Comparison of ENCODE assay signal across 20 cellular contexts in genomic region chr9:82597225-82598158, GRCh38.
A peak's percentile ranks its signal among the peaks of the same experiment; 100 is the strongest.
DNase-seq lines count a peak whose midpoint lies in the region; FAIRE-seq and TF ChIP-seq lines count a peak whose summit lies in the region.
"Had no signal": no experiment of that assay in that cellular context is flagged by ENCODE, and none has a peak within 500 bp of the region (broad histone marks: within the 10 kb centered on the region; RNA-seq: fewer than 3 reads in every experiment).

No MANE protein-coding gene starts in this region.

- H3K4me3 Mint-ChIP-seq in endodermal cell, result peak overlapping the region; percentile 18
- no peak overlapping the region for H3K4me3 Mint-ChIP-seq in osteocyte (ENCODE audit: unreplicated experiment)
- no peak overlapping the region for H3K4me3 Mint-ChIP-seq in Calu3 (ENCODE audit: low read depth, unreplicated experiment)
- H3K4me3 Mint-ChIP-seq: activated CD8-positive, alpha-beta memory T cell treated with anti-CD3 and anti-CD28 coated beads, Interleukin-2, amount 10 ng/mL, durations not matched to agents 7 days and 5 days; B cell; dendritic cell treated with granulocyte-macrophage colony-stimulating factor and Interleukin-4, amounts not matched to agents 40 ng/mL and 50 ng/mL, for 4 days had no signal

- CTCF ChIA-PET in Calu3 (lab: Charles Lee), result interaction anchor here (0.7 kb wide), 2 partner anchors 9 to 230 kb away, joined by 3 to 4 read pairs; no protein-coding TSS in a partner anchor

- H3K27me3 Mint-ChIP-seq in endodermal cell (ENCODE audit: insufficient read depth) (no peaks in the 10 kb centered on the region), osteocyte (ENCODE audit: unreplicated experiment) (no peaks in the 10 kb centered on the region), Calu3 (ENCODE audit: unreplicated experiment) (no peaks in the 10 kb centered on the region)
- H3K27me3 Mint-ChIP-seq: activated CD8-positive, alpha-beta memory T cell treated with anti-CD3 and anti-CD28 coated beads, Interleukin-2, amount 10 ng/mL, durations not matched to agents 7 days and 5 days; dendritic cell treated with granulocyte-macrophage colony-stimulating factor and Interleukin-4, amounts not matched to agents 40 ng/mL and 50 ng/mL, for 4 days had no signal

- H3K27ac ChIP-seq in endodermal cell (ENCODE audit: low read depth, low read length) (no peak overlapping the region), kidney (ENCODE audit: low read depth in 2 of 2, low read length in 2 of 2) (no peak overlapping the region)
- H3K27ac ChIP-seq: tibial artery had no signal

- DNase-seq in DMS153 treated with DMSO at 0.1 percent for 48 hours (lab: John Stamatoyannopoulos, UW; ENCODE audit: unreplicated experiment), result peak; percentile 49
- DNase-seq in NCI-H69 (lab: John Stamatoyannopoulos, UW), result peak; percentile 75
- no peak for DNase-seq in endodermal cell
- DNase-seq in osteocyte (ENCODE audit: extremely low spot score, unreplicated experiment), result no peak
- no peak for DNase-seq in kidney
- DNase-seq in DMS79 (lab: John Stamatoyannopoulos, UW), result no peak
- DNase-seq in activated naive CD4-positive, alpha-beta T cell treated with Interleukin-2 at 50 U/mL for 16 hours, result no peak
- no peak for DNase-seq in Calu3
- DNase-seq: activated CD4-positive, alpha-beta T cell treated with anti-CD3 and anti-CD28 coated beads for 1 hour; activated CD8-positive, alpha-beta memory T cell treated with anti-CD3 and anti-CD28 coated beads, Interleukin-2, amount 10 ng/mL, durations not matched to agents 7 days and 5 days; activated effector memory CD4-positive, alpha-beta T cell treated with Interleukin-2 at 50 U/mL for 16 hours; aorta; DMS 273 treated with DMSO at 0.1 percent for 48 hours; islet precursor cell; NCI-H2171; T-helper 9 cell; tibial artery had no signal

- no peak for TF ChIP-seq CTCF in endodermal cell (conservative IDR thresholded peaks at IDR 0.05)
- no peak for TF ChIP-seq CTCF in osteocyte (IDR thresholded peaks at IDR 0.05)
- no peak for TF ChIP-seq CTCF in kidney (IDR thresholded peaks at IDR 0.05; ENCODE audit: borderline replicate concordance, extremely low read depth, insufficient read depth)
- TF ChIP-seq CTCF in Calu3 (IDR thresholded peaks at IDR 0.05; ENCODE audit: unreplicated experiment), result no peak

- FAIRE-seq in kidney (lab: Jason Lieb, UNC), result no peak
- FAIRE-seq: GM19239 had no signal

- peaks cover 30% of the 10 kb centered on the region for H3K4me1 Mint-ChIP-seq in endodermal cell
- H3K4me1 Mint-ChIP-seq in osteocyte (ENCODE audit: unreplicated experiment), result peaks cover 35% of the 10 kb centered on the region
- no peaks in the 10 kb centered on the region for H3K4me1 Mint-ChIP-seq in Calu3 (ENCODE audit: low read depth, unreplicated experiment)
- H3K4me1 Mint-ChIP-seq: activated CD8-positive, alpha-beta memory T cell treated with anti-CD3 and anti-CD28 coated beads, Interleukin-2, amount 10 ng/mL, durations not matched to agents 7 days and 5 days; B cell had no signal

- no peaks in the 10 kb centered on the region for H3K9me3 ChIP-seq in endodermal cell (ENCODE audit: control insufficient read depth, low read length)
- no peaks in the 10 kb centered on the region for H3K9me3 ChIP-seq in kidney (ENCODE audit: control insufficient read depth in 1 of 2, low read length in 2 of 2)
- H3K9me3 ChIP-seq: tibial artery had no signal

- BruUV-seq in Calu3 (replicated peaks; lab: Mats Ljungman, UMichigan), result no TSS peak

- H3K9me3 Mint-ChIP-seq in endodermal cell (no peaks in the 10 kb centered on the region), osteocyte (ENCODE audit: unreplicated experiment) (no peaks in the 10 kb centered on the region), Calu3 (ENCODE audit: low read depth, unreplicated experiment) (peaks cover 4% of the 10 kb centered on the region)
- H3K9me3 Mint-ChIP-seq: dendritic cell treated with granulocyte-macrophage colony-stimulating factor and Interleukin-4, amounts not matched to agents 40 ng/mL and 50 ng/mL, for 4 days had no signal

- no peaks in the 10 kb centered on the region for H3K36me3 ChIP-seq in endodermal cell (ENCODE audit: control insufficient read depth, insufficient read depth, low read length)
- H3K36me3 ChIP-seq in kidney (ENCODE audit: control insufficient read depth in 1 of 2, insufficient read depth in 2 of 2, low read length in 2 of 2), result no peaks in the 10 kb centered on the region
- H3K36me3 ChIP-seq: tibial artery had no signal

- WGBS in endodermal cell (ENCODE audit: insufficient coverage in 1 of 2, insufficient read length in 1 of 2), 2 experiments, result 64 to 75% methylated on average over 4 to 11 of the region's 12 CpGs

- no peaks in the 10 kb centered on the region for H3K36me3 Mint-ChIP-seq in endodermal cell (ENCODE audit: low read depth)
- H3K36me3 Mint-ChIP-seq in osteocyte (ENCODE audit: unreplicated experiment), result no peaks in the 10 kb centered on the region
- no peaks in the 10 kb centered on the region for H3K36me3 Mint-ChIP-seq in Calu3 (ENCODE audit: insufficient read depth, unreplicated experiment)
- H3K36me3 Mint-ChIP-seq: activated CD8-positive, alpha-beta memory T cell treated with anti-CD3 and anti-CD28 coated beads, Interleukin-2, amount 10 ng/mL, durations not matched to agents 7 days and 5 days had no signal

- intact Hi-C loops in kidney (cut with DNase I), result no loop called here
- intact Hi-C loops in Calu3 (cut with micrococcal nuclease; ENCODE audit: unreplicated experiment), result no loop called here

- no peak overlapping the region for H3K4me3 ChIP-seq in endodermal cell (ENCODE audit: low read length)
- no peak overlapping the region for H3K4me3 ChIP-seq in kidney (ENCODE audit: low read length in 2 of 2)
- H3K4me3 ChIP-seq: tibial artery had no signal

- H3K4me1 ChIP-seq in endodermal cell (ENCODE audit: control insufficient read depth, insufficient read depth, low read length), result peaks cover 4% of the 10 kb centered on the region
- H3K4me1 ChIP-seq in kidney (ENCODE audit: control insufficient read depth in 1 of 2, insufficient read depth in 1 of 2, low read depth in 1 of 2, low read length in 2 of 2), result no peaks in the 10 kb centered on the region

- no peak overlapping the region for H3K9ac ChIP-seq in endodermal cell (ENCODE audit: extremely low read depth, low read length, poor library complexity, severe bottlenecking)
- H3K9ac ChIP-seq in kidney (ENCODE audit: low read length in 2 of 2), result no peak overlapping the region

- no peak overlapping the region for H3K27ac Mint-ChIP-seq in endodermal cell
- H3K27ac Mint-ChIP-seq in osteocyte (ENCODE audit: unreplicated experiment), result peak overlapping the region; percentile 91
- H3K27ac Mint-ChIP-seq in Calu3 (ENCODE audit: unreplicated experiment), result no peak overlapping the region
- H3K27ac Mint-ChIP-seq: activated CD8-positive, alpha-beta memory T cell treated with anti-CD3 and anti-CD28 coated beads, Interleukin-2, amount 10 ng/mL, durations not matched to agents 7 days and 5 days; B cell; dendritic cell treated with granulocyte-macrophage colony-stimulating factor and Interleukin-4, amounts not matched to agents 40 ng/mL and 50 ng/mL, for 4 days had no signal

- no peaks in the 10 kb centered on the region for H3K27me3 ChIP-seq in endodermal cell (ENCODE audit: control insufficient read depth, insufficient read depth, low read length, poor library complexity, severe bottlenecking)
- H3K27me3 ChIP-seq: tibial artery had no signal

Comparison
In these comparisons a context has a peak if more than half of its experiments do, and no peak if none do; other contexts are left out.
1. DNase-seq: peak in DMS153 treated with DMSO at 0.1 percent for 48 hours (single experiment) and NCI-H69 (single experiment); none in endodermal cell (single experiment), osteocyte (single experiment), kidney (single experiment), DMS79 (single experiment), activated naive CD4-positive, alpha-beta T cell treated with Interleukin-2 at 50 U/mL for 16 hours (single experiment) and Calu3 (single experiment).